ENCODE assay signal across 2 cellular contexts in genomic region chr5:54702470-54702869, GRCh38.
TF ChIP-seq lines count a peak whose summit lies in the region.

No MANE protein-coding gene starts in this region.

TF ChIP-seq in SK-N-SH, 30 proteins besides CTCF, POLR2A, EP300 and RAD21 (continued from another document):
- TF ChIP-seq USF2 (IDR thresholded peaks at IDR 0.05; ENCODE audit: borderline replicate concordance, low read depth, low read length) = no peak
- TF ChIP-seq JUND (IDR thresholded peaks at IDR 0.05) = no peak
- no peak for TF ChIP-seq TEAD4 (IDR thresholded peaks at IDR 0.05; ENCODE audit: borderline replicate concordance, insufficient read depth)
- no peak for TF ChIP-seq RFX5 (IDR thresholded peaks at IDR 0.05; ENCODE audit: low read length)
- no peak for TF ChIP-seq ELF1 (IDR thresholded peaks at IDR 0.05)
TF ChIP-seq in SK-N-SH: peak in this region for 0.

TF ChIP-seq in SK-N-SH treated with all-trans-retinoic acid at 6 μM for 48 hours, 23 proteins besides CTCF, POLR2A, EP300 and RAD21 (continued from another document):
- TF ChIP-seq OSR1 (CRISPR knock-in tag; IDR thresholded peaks at IDR 0.05) = no peak
- no peak for TF ChIP-seq POU6F1 (CRISPR knock-in tag; IDR thresholded peaks at IDR 0.05; ENCODE audit: borderline replicate concordance, low read depth)
- no peak for TF ChIP-seq PPARA (CRISPR knock-in tag; IDR thresholded peaks at IDR 0.05; ENCODE audit: borderline replicate concordance)
- no peak for TF ChIP-seq CSDC2 (CRISPR knock-in tag; IDR thresholded peaks at IDR 0.05)
- no peak for TF ChIP-seq CREB5 (CRISPR knock-in tag; IDR thresholded peaks at IDR 0.05; ENCODE audit: low read depth)
- no peak for TF ChIP-seq ZNF8 (CRISPR knock-in tag; IDR thresholded peaks at IDR 0.05)
- TF ChIP-seq GLIS3 (CRISPR knock-in tag; IDR thresholded peaks at IDR 0.05) = no peak
- TF ChIP-seq ZFP3 (CRISPR knock-in tag; IDR thresholded peaks at IDR 0.05) = no peak
- TF ChIP-seq ISL1 (CRISPR knock-in tag; IDR thresholded peaks at IDR 0.05) = no peak
- TF ChIP-seq TCF4 (CRISPR knock-in tag; IDR thresholded peaks at IDR 0.05; ENCODE audit: borderline replicate concordance) = no peak
- TF ChIP-seq SNAI2 (CRISPR knock-in tag; IDR thresholded peaks at IDR 0.05) = no peak
- no peak for TF ChIP-seq RARB (CRISPR knock-in tag; IDR thresholded peaks at IDR 0.05)
- no peak for TF ChIP-seq ZFP30 (CRISPR knock-in tag; IDR thresholded peaks at IDR 0.05)
- TF ChIP-seq TSHZ2 (CRISPR knock-in tag; IDR thresholded peaks at IDR 0.05) = no peak
